Comparison of ENCODE assay signal across 11 cellular contexts in the genomic region with DNA sequence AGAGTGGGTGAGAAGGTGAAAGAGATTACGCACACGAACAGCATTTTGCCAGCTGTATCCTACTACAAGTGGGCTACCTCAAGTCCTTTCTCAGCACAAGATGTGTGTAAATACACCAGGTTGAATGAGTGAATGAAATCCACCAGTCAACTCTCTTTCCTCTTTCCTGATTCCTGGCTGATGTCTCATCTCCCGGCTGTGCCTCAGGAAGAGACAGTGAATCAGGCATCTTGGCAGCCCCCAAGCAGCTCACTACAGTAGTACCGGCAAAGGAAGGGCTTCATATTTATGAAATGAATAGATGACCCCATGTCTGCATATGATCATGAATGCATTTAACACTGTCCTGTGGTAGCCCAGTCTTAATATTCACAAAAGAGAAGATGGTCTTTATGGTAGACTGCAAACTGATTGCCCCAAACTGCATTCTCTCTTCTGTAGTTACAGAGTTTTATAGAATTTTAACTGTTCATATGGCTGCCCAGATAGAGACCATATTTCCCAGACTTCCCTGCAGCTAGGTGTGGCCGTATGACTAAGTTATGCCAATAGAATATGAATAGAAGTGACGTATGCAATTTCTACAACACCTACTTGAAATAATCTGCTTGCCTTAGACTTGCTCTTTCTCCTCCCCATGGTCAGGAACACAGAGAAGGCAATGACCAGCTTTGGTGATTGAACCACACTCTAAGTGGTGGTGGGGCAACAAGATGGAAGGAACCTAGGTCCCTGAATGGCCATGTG. TPM values are rescaled to one million over a fixed set of nuclear protein-coding genes. Genes with fewer than 3 reads are reported as not detected.
A peak's percentile ranks its signal among the peaks of the same experiment; 100 is the strongest.
DNase-seq lines count a peak whose midpoint lies in the region; ATAC-seq, FAIRE-seq and TF ChIP-seq lines count a peak whose summit lies in the region.
"Had no signal": no experiment of that assay in that cellular context is flagged by ENCODE, and none has a peak within 500 bp of the region (broad histone marks: within the 10 kb centered on the region; RNA-seq: fewer than 3 reads in every experiment).

No MANE protein-coding gene starts in this region.

- H3K27me3 ChIP-seq in PC-3 (ENCODE audit: low read length) (no peaks in the 10 kb centered on the region), endothelial cell of umbilical vein (ENCODE audit: control insufficient read depth in 2 of 2, insufficient read depth in 2 of 2, low read length in 2 of 2) (no peaks in the 10 kb centered on the region)
- H3K27me3 ChIP-seq: ascending aorta had no signal

- peak overlapping the region; percentile 58 for H3K4me2 ChIP-seq in PC-3 (ENCODE audit: low read length)
- peak overlapping the region; percentile 72 for H3K4me2 ChIP-seq in endothelial cell of umbilical vein (ENCODE audit: insufficient read depth, low read length)

- ATAC-seq in PC-3 = peak; percentile 79
- ATAC-seq in stimulated activated naive CD8-positive, alpha-beta T cell treated with anti-CD3 and anti-CD28 coated beads, Interleukin-15, Interleukin-2, amounts not matched to agents 100 U/mL and 50 U/mL, for 24 hours = no peak

- H2AFZ ChIP-seq in PC-3 (ENCODE audit: low read length) = no peak overlapping the region
- H2AFZ ChIP-seq in endothelial cell of umbilical vein (ENCODE audit: low read depth, low read length) = peak overlapping the region; percentile 13

- peak overlapping the region; percentile 20; the same call in 1 of the 2 replicates for H3K4me3 ChIP-seq in PC-3 (ENCODE audit: low read length)
- no peak overlapping the region for H3K4me3 ChIP-seq in endothelial cell of umbilical vein (replicated peaks in 1 of 3; ENCODE audit: insufficient read depth in 1 of 3, low read depth in 1 of 3, low read length in 3 of 3)
- H3K4me3 ChIP-seq: ascending aorta had no signal

- H3K9me3 ChIP-seq in PC-3 (ENCODE audit: low read length) = no peaks in the 10 kb centered on the region
- no peaks in the 10 kb centered on the region for H3K9me3 ChIP-seq in endothelial cell of umbilical vein (replicated peaks; ENCODE audit: control insufficient read depth, insufficient read depth, low read length)
- H3K9me3 ChIP-seq: ascending aorta had no signal

- intact Hi-C loops in PC-3 (cut with micrococcal nuclease) (loop anchor here (2.0 to 5.0 kb wide), 2 partner anchors 51 to 163 kb away; no protein-coding TSS in a partner anchor), endothelial cell of umbilical vein (cut with micrococcal nuclease) (loop anchor here (1.0 kb wide), 5 partner anchors 19 to 102 kb away; no protein-coding TSS in a partner anchor)

- H3K9me3 Mint-ChIP-seq in osteocyte (ENCODE audit: unreplicated experiment) = no peaks in the 10 kb centered on the region

- H3K79me2 ChIP-seq in PC-3 (ENCODE audit: low read length) = peaks cover 36% of the 10 kb centered on the region
- peaks cover 31% of the 10 kb centered on the region for H3K79me2 ChIP-seq in endothelial cell of umbilical vein (ENCODE audit: control insufficient read depth, insufficient read depth, low read length)

- CTCF ChIA-PET in PC-3 (lab: Charles Lee) (interaction anchor here (0.8 kb wide), 1 partner anchor 23 kb away, joined by 3 read pairs; a partner anchor contains a TSS), endothelial cell of umbilical vein (lab: Charles Lee) (interaction anchor here (0.7 to 2.2 kb wide), 7 partner anchors 9 to 116 kb away, joined by 3 to 13 read pairs (median 5); no protein-coding TSS in a partner anchor)

- no peak for TF ChIP-seq CTCF in PC-3 (conservative IDR thresholded peaks at IDR 0.05; ENCODE audit: low read depth, low read length)
- no peak for TF ChIP-seq CTCF in endothelial cell of umbilical vein (IDR thresholded peaks at IDR 0.05; ENCODE audit: extremely low read depth in 1 of 2, insufficient read depth in 1 of 2, low read depth in 1 of 2, low read length in 2 of 2)
- TF ChIP-seq CTCF in osteocyte (IDR thresholded peaks at IDR 0.05) = no peak

- peaks cover 48% of the 10 kb centered on the region for H3K4me1 ChIP-seq in PC-3 (ENCODE audit: insufficient read depth, low read length)
- H3K4me1 ChIP-seq in endothelial cell of umbilical vein (ENCODE audit: control insufficient read depth, extremely low read depth, insufficient read depth, low read length) = peaks cover 54% of the 10 kb centered on the region
- H3K4me1 ChIP-seq: ascending aorta had no signal

- no peak overlapping the region for H3K4me3 Mint-ChIP-seq in osteocyte (ENCODE audit: unreplicated experiment)

- H3K4me1 Mint-ChIP-seq in osteocyte (ENCODE audit: unreplicated experiment) = peaks cover 48% of the 10 kb centered on the region

- peak; percentile 87 for DNase-seq in GM03348 (ENCODE audit: low spot score)
- peak; percentile 89 for DNase-seq in PC-3
- peak; percentile 93 for DNase-seq in endothelial cell of umbilical vein (ENCODE audit: low read depth, low spot score)
- DNase-seq in osteocyte (ENCODE audit: extremely low spot score, unreplicated experiment) = no peak
- no peak for DNase-seq in pons (ENCODE audit: low spot score)
- no peak for DNase-seq in SHP77 treated with DMSO at 0.1 percent for 48 hours (lab: John Stamatoyannopoulos, UW)
- DNase-seq in stimulated activated naive CD8-positive, alpha-beta T cell treated with anti-CD3 and anti-CD28 coated beads, Interleukin-15, Interleukin-2, amounts not matched to agents 100 U/mL and 50 U/mL, for 24 hours = no peak
- no peak for DNase-seq in NCI-H2107 (lab: John Stamatoyannopoulos, UW)
- DNase-seq: NCI-H1417 had no signal

- no peaks in the 10 kb centered on the region for H3K9me2 ChIP-seq in PC-3 (replicated peaks; ENCODE audit: low read length)

- H3K36me3 ChIP-seq in PC-3 (ENCODE audit: low read depth, low read length) (peaks cover 19% of the 10 kb centered on the region), endothelial cell of umbilical vein (ENCODE audit: control insufficient read depth in 2 of 2, extremely low read depth in 1 of 2, insufficient read depth in 2 of 2, low read length in 2 of 2) (no peaks in the 10 kb centered on the region)

- no peak for TF ChIP-seq POLR2A in endothelial cell of umbilical vein (IDR thresholded peaks at IDR 0.05; ENCODE audit: low read depth, low read length)

- dilution Hi-C loops in endothelial cell of umbilical vein (cut with MboI; ENCODE audit: extremely low pct_ligation_motif_present, low sequenced_read_pairs) = no loop called here

- peak; percentile 94 for FAIRE-seq in endothelial cell of umbilical vein (lab: Jason Lieb, UNC)

- POLR2A ChIA-PET in PC-3 (lab: Charles Lee; ENCODE audit: unreplicated experiment) = interaction anchor here (0.6 to 0.7 kb wide), 2 partner anchors 31 to 252 kb away, joined by 4 read pairs; no protein-coding TSS in a partner anchor
- POLR2A ChIA-PET in endothelial cell of umbilical vein (lab: Charles Lee) = interaction anchor here (0.7 to 1.1 kb wide), 3 partner anchors 24 to 143 kb away, joined by 3 read pairs; no protein-coding TSS in a partner anchor

- H3F3A ChIP-seq in PC-3 (ENCODE audit: low read length, unreplicated experiment) = no peaks in the 10 kb centered on the region

- peak overlapping the region; percentile 79 for H3K9ac ChIP-seq in PC-3 (ENCODE audit: low read length)
- peak overlapping the region; percentile 77 for H3K9ac ChIP-seq in endothelial cell of umbilical vein (replicated peaks; ENCODE audit: extremely low read depth, insufficient read depth, low read length)

- no peaks in the 10 kb centered on the region for H3K27me3 Mint-ChIP-seq in osteocyte (ENCODE audit: unreplicated experiment)

- H3K27ac Mint-ChIP-seq in osteocyte (ENCODE audit: unreplicated experiment) = peak overlapping the region; percentile 28
- H3K27ac Mint-ChIP-seq: progenitor cell of endocrine pancreas had no signal

- no TSS peak for BruUV-seq in PC-3 (replicated peaks; lab: Mats Ljungman, UMichigan)
- BruUV-seq in endothelial cell of umbilical vein (replicated peaks; lab: Mats Ljungman, UMichigan) = no TSS peak

- no peaks in the 10 kb centered on the region for H3K9me1 ChIP-seq in endothelial cell of umbilical vein (replicated peaks; ENCODE audit: control insufficient read depth, extremely low read depth, insufficient read depth, low read length)

- H3K36me3 Mint-ChIP-seq in osteocyte (ENCODE audit: unreplicated experiment) = peaks cover 43% of the 10 kb centered on the region

- H4K20me1 ChIP-seq in PC-3 (ENCODE audit: low read length) = no peaks in the 10 kb centered on the region
- H4K20me1 ChIP-seq in endothelial cell of umbilical vein (replicated peaks; ENCODE audit: control insufficient read depth, extremely low read depth, insufficient read depth, low read length) = no peaks in the 10 kb centered on the region

- H3K27ac ChIP-seq in PC-3 (ENCODE audit: low read length) = peak overlapping the region; percentile 99
- peak overlapping the region; percentile 100 for H3K27ac ChIP-seq in endothelial cell of umbilical vein (ENCODE audit: insufficient read depth, low read depth, low read length)
- H3K27ac ChIP-seq: ascending aorta had no signal

TF ChIP-seq in endothelial cell of umbilical vein, 7 proteins besides CTCF, POLR2A, EP300 and RAD21:
- TF ChIP-seq EZH2 (IDR thresholded peaks at IDR 0.05; ENCODE audit: borderline replicate concordance, low read depth, low read length, severe bottlenecking) (no peak), POLR2AphosphoS5 (IDR thresholded peaks at IDR 0.05; ENCODE audit: insufficient read depth, low read depth, low read length) (peak; percentile 87), FOS (IDR thresholded peaks at IDR 0.05; ENCODE audit: borderline replicate concordance, insufficient read depth, low read length) (peak; percentile 97), GATA2 (IDR thresholded peaks at IDR 0.05; ENCODE audit: insufficient read depth, insufficient read length, low read depth, low read length) (peak; percentile 70), JUN (IDR thresholded peaks at IDR 0.05; ENCODE audit: borderline replicate concordance, insufficient read depth, insufficient read length, low read depth) (peak; percentile 91), MYC (IDR thresholded peaks at IDR 0.05; ENCODE audit: low read depth, low read length) (peak; percentile 41)
- TF ChIP-seq, protein P1, sequence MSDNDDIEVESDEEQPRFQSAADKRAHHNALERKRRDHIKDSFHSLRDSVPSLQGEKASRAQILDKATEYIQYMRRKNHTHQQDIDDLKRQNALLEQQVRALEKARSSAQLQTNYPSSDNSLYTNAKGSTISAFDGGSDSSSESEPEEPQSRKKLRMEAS (IDR thresholded peaks at IDR 0.05; ENCODE audit: insufficient read depth, insufficient read length) = no peak

RNA-seq across cellular contexts. Expression of a gene that starts 22.7 kb away (rescaled TPM):
- total RNA-seq in PC-3 (2014; rRNA removed) = 38.7 and 40.1 TPM in 2 replicates
- 60.2 and 60.9 TPM in 2 replicates for total RNA-seq in endothelial cell of umbilical vein
- 23.3 and 30.7 TPM in 2 replicates for polyA plus RNA-seq in endothelial cell of umbilical vein
- 34.5 TPM in 2 replicates for polyA plus RNA-seq in endothelial cell of umbilical vein (2011; cell fraction: cytosol; rRNA removed)
- polyA plus RNA-seq in endothelial cell of umbilical vein (2011; cell fraction: nucleus; rRNA removed) = 20.1 and 28.9 TPM in 2 replicates
- 39.7 and 61.6 TPM in 2 replicates for polyA plus RNA-seq in endothelial cell of umbilical vein (2012)
- 58.9 and 59.2 TPM in 2 replicates for polyA minus RNA-seq in endothelial cell of umbilical vein
- 15.8 TPM for polyA minus RNA-seq in endothelial cell of umbilical vein (2011; cell fraction: cytosol; rRNA and poly(A)+ RNA removed)
- 22.9 and 25.8 TPM in 2 replicates for polyA minus RNA-seq in endothelial cell of umbilical vein (2011; cell fraction: nucleus; rRNA and poly(A)+ RNA removed)
- 102 and 112 TPM in 2 replicates for total RNA-seq in osteocyte

Comparison
In these comparisons a context has a peak if more than half of its experiments do, and no peak if none do; other contexts are left out.
1. DNase-seq: peak in GM03348 (single experiment), PC-3 (single experiment) and endothelial cell of umbilical vein (single experiment); none in osteocyte (single experiment), pons (single experiment), SHP77 treated with DMSO at 0.1 percent for 48 hours (single experiment), stimulated activated naive CD8-positive, alpha-beta T cell treated with anti-CD3 and anti-CD28 coated beads, Interleukin-15, Interleukin-2, amounts not matched to agents 100 U/mL and 50 U/mL, for 24 hours (single experiment) and NCI-H2107 (single experiment).